Comparison of ENCODE assay signal across 31 cellular contexts in the genomic region with DNA sequence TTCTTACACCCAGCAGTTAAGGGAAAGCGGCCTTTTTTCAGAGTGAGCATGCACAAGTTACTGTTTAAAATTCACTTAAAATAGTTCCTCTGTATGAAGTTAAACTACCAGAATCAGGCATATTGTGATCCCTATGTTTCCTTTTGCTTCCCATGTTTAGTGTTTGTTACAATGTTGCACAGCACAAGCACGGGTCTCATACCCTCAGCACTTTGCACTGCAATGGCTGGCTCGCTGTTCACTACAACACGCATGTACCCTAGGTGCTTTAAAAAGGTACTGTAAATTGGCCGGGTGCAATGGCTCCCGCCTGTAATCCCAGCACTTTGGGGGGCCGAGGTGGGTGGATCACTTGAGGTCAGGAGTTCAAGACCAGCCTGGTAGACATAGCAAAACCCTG.
"Had no signal": no experiment of that assay in that cellular context is flagged by ENCODE, and none has a peak within 500 bp of the region (broad histone marks: within the 10 kb centered on the region; RNA-seq: fewer than 3 reads in every experiment).

No MANE protein-coding gene starts in this region.

- H3K4me1 ChIP-seq: adrenal gland, body of pancreas, breast epithelium, Peyer's patch had no signal

- H3K27ac ChIP-seq: adrenal gland, body of pancreas, breast epithelium, Peyer's patch, VCaP had no signal

- H3K4me3 ChIP-seq: adrenal gland, body of pancreas, breast epithelium, K562, Peyer's patch had no signal

- H3K9me3 ChIP-seq: adrenal gland, body of pancreas, breast epithelium, Peyer's patch had no signal

- H3K36me3 ChIP-seq: adrenal gland, breast epithelium, Peyer's patch had no signal

- H3K27me3 ChIP-seq: adrenal gland, body of pancreas, Peyer's patch had no signal

- DNase-seq: activated B cell treated with CpG ODN at 0.5 μM for 24 hours; activated CD4-positive, alpha-beta memory T cell treated with anti-CD3 and anti-CD28 coated beads for 36 hours; activated CD4-positive, alpha-beta T cell treated with anti-CD3 and anti-CD28 coated beads for 4 hours; activated CD4-positive, alpha-beta T cell treated with anti-CD3 and anti-CD28 coated beads, Interleukin-2, amount 50 U/mL, for 1 hour; activated CD4-positive, CD25-positive, alpha-beta regulatory T cell treated with anti-CD3 and anti-CD28 coated beads, Interleukin-2, amount 50 U/mL, for 72 hours; activated CD8-positive, alpha-beta memory T cell treated with anti-CD3 and anti-CD28 coated beads, Interleukin-2, amount 50 U/mL, for 4 hours; activated naive CD4-positive, alpha-beta T cell; activated T-cell treated with anti-CD3 and anti-CD28 coated beads for 4 hours; activated T-cell treated with anti-CD3 and anti-CD28 coated beads, Interleukin-2, amount 50 U/mL, for 4 hours; body of pancreas; IMR-90; NCI-H1092 treated with DMSO at 0.1 percent for 48 hours; NCI-H1417; NCI-H1694; NCI-H1930; NCI-H2081 treated with DMSO at 0.1 percent for 48 hours; NCI-H345; NCI-H524 treated with DMSO at 0.1 percent for 48 hours; NK-92 treated with Interleukin-12 subunit alpha and Interleukin-12 subunit beta, amount 100 ng/mL, for 24 hours; PC-3; RPMI8226; SIG-M5; SW 1271; T-helper 1 cell; T-helper 2 cell; T-helper 9 cell had no signal
